In genomic region chr1:109840011-109840629, GRCh38 we compare ENCODE assay signal across 17 cellular contexts.
"Had no signal": no experiment of that assay in that cellular context is flagged by ENCODE, and none has a peak within 500 bp of the region (broad histone marks: within the 10 kb centered on the region; RNA-seq: fewer than 3 reads in every experiment).

No MANE protein-coding gene starts in this region.

- H3K27me3 ChIP-seq: colonic mucosa, gastrocnemius medialis, ovary, sigmoid colon had no signal

- DNase-seq: activated CD4-positive, alpha-beta T cell treated with anti-CD3 and anti-CD28 coated beads, Interleukin-2, amount 50 U/mL, for 4 hours; activated gamma-delta T cell; amygdala; central memory CD4-positive, alpha-beta T cell; colonic mucosa; endodermal cell; gastrocnemius medialis; naive thymus-derived CD8-positive, alpha-beta T cell; ovary; sigmoid colon; stimulated activated CD4-positive, alpha-beta T cell treated with anti-CD3 and anti-CD28 coated beads, Interleukin-12 subunit alpha, Interleukin-12 subunit beta, amount 100 ng/mL, for 4 hours; stimulated activated CD4-positive, alpha-beta T cell treated with anti-CD3 and anti-CD28 coated beads, Interleukin-1b, Interleukin-23, amount 100 ng/mL, for 48 hours; stimulated activated CD8-positive, alpha-beta memory T cell treated with anti-CD3 and anti-CD28 coated beads, Interleukin-4, amount 100 ng/mL, for 48 hours; stimulated activated naive CD4-positive, alpha-beta T cell; SW 1271; WERI-Rb-1 had no signal

- ATAC-seq: activated naive CD4-positive, alpha-beta T cell treated with anti-CD3 and anti-CD28 coated beads, Interleukin-2, amount 50 U/mL, for 72 hours; gastrocnemius medialis; naive thymus-derived CD8-positive, alpha-beta T cell had no signal

- H3K4me3 ChIP-seq: colonic mucosa, gastrocnemius medialis, ovary, sigmoid colon had no signal

- H3K4me1 ChIP-seq: colonic mucosa, gastrocnemius medialis had no signal

- H3K36me3 ChIP-seq: colonic mucosa, gastrocnemius medialis, ovary, sigmoid colon, WERI-Rb-1 had no signal

- H3K27ac ChIP-seq: colonic mucosa, gastrocnemius medialis, ovary, WERI-Rb-1 had no signal

- H3K9me3 ChIP-seq: colonic mucosa, gastrocnemius medialis, ovary, sigmoid colon had no signal
